23 cellular contexts compared by ENCODE assay signal in genomic region chr9:3852545-3852944, GRCh38.
"Had no signal": no experiment of that assay in that cellular context is flagged by ENCODE, and none has a peak within 500 bp of the region (broad histone marks: within the 10 kb centered on the region; RNA-seq: fewer than 3 reads in every experiment).

No MANE protein-coding gene starts in this region.

- H3K9me3 ChIP-seq: esophagus muscularis mucosa, gastrocnemius medialis, heart left ventricle, left lung, lower lobe of right lung, mucosa of descending colon had no signal

- DNase-seq: dermis blood vessel endothelial cell; dorsolateral prefrontal cortex; effector CD4-positive, alpha-beta T cell; effector memory CD4-positive, alpha-beta T cell; foreskin fibroblast; foreskin melanocyte; gastrocnemius medialis; heart left ventricle; hypothalamus; left cardiac atrium; left lung; left ventricle myocardium superior; lower lobe of right lung; mesenchymal stem cell; mucosa of descending colon; naive B cell had no signal

- ATAC-seq: gastrocnemius medialis, heart left ventricle, left cardiac atrium, left lung, left ventricle myocardium superior, lower lobe of right lung, mucosa of descending colon had no signal

- H3K36me3 ChIP-seq: gastrocnemius medialis had no signal

- H3K27me3 ChIP-seq: dorsolateral prefrontal cortex, esophagus muscularis mucosa, gastrocnemius medialis, heart left ventricle, hepatocyte, left lung had no signal

- H3K4me3 ChIP-seq: coronary artery, dorsolateral prefrontal cortex, esophagus muscularis mucosa, gastrocnemius medialis, heart left ventricle, hepatocyte, left lung, lower lobe of right lung, mucosa of descending colon had no signal

- FAIRE-seq: colon, endothelial cell of umbilical vein, islet of Langerhans, keratinocyte had no signal

- H3K27ac ChIP-seq: dorsolateral prefrontal cortex, esophagus muscularis mucosa, gastrocnemius medialis, heart left ventricle, hepatocyte, left lung, lower lobe of right lung had no signal

- H3K4me1 ChIP-seq: esophagus muscularis mucosa, gastrocnemius medialis, heart left ventricle, left lung, lower lobe of right lung had no signal
